8 cellular contexts compared by ENCODE assay signal in genomic region chr20:50285376-50286173, GRCh38.
DNase-seq lines count a peak whose midpoint lies in the region; ATAC-seq, FAIRE-seq and TF ChIP-seq lines count a peak whose summit lies in the region.

No MANE protein-coding gene starts in this region.

- ATAC-seq in HG03139 (IDR thresholded peaks at IDR 0.05; ENCODE audit: unreplicated experiment) (peak; percentile 66), HG03439 (IDR thresholded peaks at IDR 0.05; ENCODE audit: unreplicated experiment) (no peak), GM21723 (IDR thresholded peaks at IDR 0.05; ENCODE audit: unreplicated experiment) (no peak), HG02938 (IDR thresholded peaks at IDR 0.05; ENCODE audit: unreplicated experiment) (no peak)

- no peaks in the 10 kb centered on the region for H3K9me3 ChIP-seq in small intestine (ENCODE audit: control insufficient read depth, low read depth)

- WGBS in small intestine, 3 donors: 44 to 53% (median 53%) methylated on average over 21 of the region's 21 CpGs

- no peaks in the 10 kb centered on the region for H3K27me3 ChIP-seq in small intestine (ENCODE audit: control insufficient read depth in 2 of 2, insufficient read depth in 2 of 2, low read length in 2 of 2)

- no peaks in the 10 kb centered on the region for H3K36me3 ChIP-seq in small intestine (ENCODE audit: control insufficient read depth in 2 of 2, insufficient read depth in 2 of 2, low read length in 2 of 2)

- peaks cover 0 to 2% of the 10 kb centered on the region in 2 donors for H3K4me1 ChIP-seq in small intestine (ENCODE audit: control insufficient read depth in 2 of 2, insufficient read depth in 1 of 2, low read depth in 1 of 2, low read length in 1 of 2)

- TF ChIP-seq CTCF in GM13976 (IDR thresholded peaks at IDR 0.05; ENCODE audit: borderline replicate concordance, control extremely low read depth, extremely low read depth, insufficient read depth, missing control alignments): no peak

- peak; percentile 74 for DNase-seq in GM13976 (ENCODE audit: low spot score)
- peak; percentile 60 for DNase-seq in brain pericyte (ENCODE audit: low read depth, low spot score)
- DNase-seq in myocyte (ENCODE audit: low read depth): peak; percentile 35
- DNase-seq in small intestine: no peak

- H3K27ac ChIP-seq in small intestine (ENCODE audit: low read depth in 1 of 2, low read length in 1 of 2): peak overlapping the region in 1 of 2 donors; percentile 81

- no peak overlapping the region for H3K4me3 ChIP-seq in small intestine (ENCODE audit: low read depth in 1 of 2, low read length in 2 of 2)

- in situ Hi-C loops in GM13976 (cut with MboI; ENCODE audit: low sequenced_read_pairs, unreplicated experiment): no loop called here

- no peak for FAIRE-seq in small intestine (lab: Jason Lieb, UNC)
